Comparison of ENCODE assay signal across 12 cellular contexts in genomic region chr3:152910211-152910610, GRCh38.
DNase-seq lines count a peak whose midpoint lies in the region; ATAC-seq, FAIRE-seq and TF ChIP-seq lines count a peak whose summit lies in the region.
"Had no signal": no experiment of that assay in that cellular context is flagged by ENCODE, and none has a peak within 500 bp of the region (broad histone marks: within the 10 kb centered on the region; RNA-seq: fewer than 3 reads in every experiment).

No MANE protein-coding gene starts in this region.

- no peak overlapping the region; the same call in 1 of the 2 replicates for H2AFZ ChIP-seq in GM12878 (ENCODE audit: control insufficient read depth, low read depth, low read length)

- TF ChIP-seq POLR2A in GM12878 (IDR thresholded peaks at IDR 0.05; ENCODE audit: low read depth, low read length): no peak

- peaks cover 9% of the 10 kb centered on the region for H3K9me3 Mint-ChIP-seq in mesothelial cell of epicardium
- H3K9me3 Mint-ChIP-seq: activated naive CD4-positive, alpha-beta T cell treated with anti-CD3 and anti-CD28 coated beads for 36 hours had no signal

- H3K4me2 ChIP-seq in GM12878 (ENCODE audit: control insufficient read depth, insufficient read depth): no peak overlapping the region

- peak overlapping the region; percentile 48 for H3K27ac Mint-ChIP-seq in mesothelial cell of epicardium
- H3K27ac Mint-ChIP-seq: activated naive CD4-positive, alpha-beta T cell treated with anti-CD3 and anti-CD28 coated beads for 36 hours; immature natural killer cell had no signal

- POLR2A ChIA-PET in GM12878 (lab: Charles Lee): no interaction called here

- no TSS peak for BruUV-seq in GM12878 (replicated peaks; lab: Mats Ljungman, UMichigan)

- CTCF ChIA-PET in GM12878 (lab: Yijun Ruan, JAX): no interaction called here

- ATAC-seq in GM12878 (peak; percentile 24; the same call in 1 of the 3 replicates), GM21717 (IDR thresholded peaks at IDR 0.05; ENCODE audit: unreplicated experiment) (no peak)

- no peaks in the 10 kb centered on the region for H3K4me1 ChIP-seq in GM12878 (ENCODE audit: control insufficient read depth, insufficient read depth, low read length)

- H3K27me3 ChIP-seq in GM12878 (replicated peaks in 1 of 2; ENCODE audit: control insufficient read depth in 2 of 2, insufficient read depth in 2 of 2, low read length in 1 of 2): no peaks in the 10 kb centered on the region; a peak in 1 of 4 replicates

- TF ChIP-seq EP300 in GM12878 (IDR thresholded peaks at IDR 0.05; ENCODE audit: borderline replicate concordance in 1 of 2, control insufficient read depth in 1 of 2, low read depth in 2 of 2, low read length in 2 of 2): no peak

- no peak overlapping the region for H3K9ac ChIP-seq in GM12878 (ENCODE audit: control insufficient read depth, insufficient read depth, low read length)

- intact Hi-C loops in GM12878 (cut with micrococcal nuclease; ENCODE audit: unreplicated experiment): no loop called here

- FAIRE-seq in GM12878 (lab: Jason Lieb, UNC): no peak
- FAIRE-seq: GM12891 had no signal

- SMC1A ChIA-PET in GM12878 (lab: Charles Lee; ENCODE audit: uncharacterized antibody, unreplicated experiment): no interaction called here

- H3K27me3 Mint-ChIP-seq in mesothelial cell of epicardium (ENCODE audit: low read depth): no peaks in the 10 kb centered on the region

- H3K36me3 Mint-ChIP-seq in mesothelial cell of epicardium: no peaks in the 10 kb centered on the region
- H3K36me3 Mint-ChIP-seq: immature natural killer cell had no signal

- 20% methylated on average over 4 of the region's 4 CpGs for WGBS in GM12878 (ENCODE audit: insufficient coverage, insufficient replicate concordance, low lambda C conversion rate, missing lambda C conversion rate)

- in situ Hi-C loops in GM12878 (cut with MboI): no loop called here

- RAD21 ChIA-PET in GM12878 (lab: Charles Lee; ENCODE audit: unreplicated experiment): no interaction called here

- TF ChIP-seq CTCF in GM12878 (IDR thresholded peaks at IDR 0.05 in 2 of 3, conservative IDR thresholded peaks at IDR 0.05 in 1 of 3; ENCODE audit: control insufficient read depth in 2 of 3, extremely low read depth in 1 of 3, insufficient read depth in 1 of 3, low read depth in 3 of 3, low read length in 3 of 3) (peak; percentile 6 to 15 (median 7); a peak in 3 of 6 replicates), mesothelial cell of epicardium (IDR thresholded peaks at IDR 0.05; ENCODE audit: unreplicated experiment) (no peak)

- H3K4me3 ChIP-seq in GM12878: no peak overlapping the region

- H3K79me2 ChIP-seq in GM12878 (ENCODE audit: control insufficient read depth, insufficient read depth, low read length): no peaks in the 10 kb centered on the region

- peak; percentile 58 for TF ChIP-seq RAD21 in GM12878 (IDR thresholded peaks at IDR 0.05; ENCODE audit: insufficient read depth, low read depth, low read length)

- no peaks in the 10 kb centered on the region; the same call in 2 of the 3 replicates for H3K9me3 ChIP-seq in GM12878 (replicated peaks; ENCODE audit: control insufficient read depth, insufficient read depth, low read length)
- H3K9me3 ChIP-seq: Caco-2 had no signal

- peaks cover 16% of the 10 kb centered on the region for H3K4me1 Mint-ChIP-seq in mesothelial cell of epicardium
- H3K4me1 Mint-ChIP-seq: immature natural killer cell had no signal

- no peak overlapping the region for H3K27ac ChIP-seq in GM12878 (ENCODE audit: control insufficient read depth, insufficient read depth)

- H3K36me3 ChIP-seq in GM12878 (ENCODE audit: control insufficient read depth in 2 of 2, insufficient read depth in 2 of 2, low read length in 1 of 2): no peaks in the 10 kb centered on the region

- H3K4me3 Mint-ChIP-seq in mesothelial cell of epicardium: no peak overlapping the region
- H3K4me3 Mint-ChIP-seq: activated naive CD4-positive, alpha-beta T cell treated with anti-CD3 and anti-CD28 coated beads for 36 hours; immature natural killer cell had no signal

- DNase-seq in ELR (ENCODE audit: low read depth): peak; percentile 25
- DNase-seq in LHCN-M2 (ENCODE audit: low read depth): peak; percentile 9
- DNase-seq in GM12878 (ENCODE audit: low read depth, low spot score): no peak
- DNase-seq in mesothelial cell of epicardium (ENCODE audit: low spot score in 2 of 2, unreplicated experiment in 2 of 2): no peak
- DNase-seq in SW 1271 (lab: John Stamatoyannopoulos, UW): no peak
- no peak for DNase-seq in DMS79 (lab: John Stamatoyannopoulos, UW)
- DNase-seq: activated naive CD4-positive, alpha-beta T cell treated with anti-CD3 and anti-CD28 coated beads for 36 hours; Caco-2; immature natural killer cell; NCI-H2081 had no signal

- no peaks in the 10 kb centered on the region for H4K20me1 ChIP-seq in GM12878 (ENCODE audit: control insufficient read depth, insufficient read depth)

TF ChIP-seq in GM12878, 131 proteins besides CTCF, POLR2A, EP300 and RAD21:
- TF ChIP-seq YY1 (IDR thresholded peaks at IDR 0.05; ENCODE audit: low read depth, low read length) (peak; percentile 79), ZNF217 (IDR thresholded peaks at IDR 0.05) (no peak)
TF ChIP-seq in GM12878: peak in this region for 1.

Comparison
In these comparisons a context has a peak if more than half of its experiments do, and no peak if none do; other contexts are left out.
1. DNase-seq: peak in ELR (single experiment) and LHCN-M2 (single experiment); none in GM12878 (single experiment), mesothelial cell of epicardium (0 of 2), SW 1271 (0 of 2) and DMS79 (single experiment).